ENCODE assay signal across 11 cellular contexts in the genomic region with DNA sequence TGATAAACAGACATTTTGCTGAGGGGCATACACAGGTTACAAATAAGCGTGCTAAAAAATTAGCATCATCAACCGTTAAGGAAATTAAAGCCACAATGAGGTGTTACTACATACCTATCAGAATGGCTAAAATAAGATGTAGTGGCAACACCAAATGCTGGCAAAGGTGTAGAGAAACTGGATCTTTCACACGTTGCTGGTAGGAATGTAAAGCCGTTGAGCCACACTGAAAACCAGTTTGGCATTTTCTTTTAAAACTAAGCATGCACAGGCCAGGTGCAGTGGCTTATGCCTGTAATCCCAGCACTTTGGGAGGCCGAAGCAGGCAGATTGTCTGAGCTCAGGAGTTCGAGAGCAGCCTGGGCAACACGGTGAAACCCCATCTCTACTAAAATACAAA.
"Had no signal": no experiment of that assay in that cellular context is flagged by ENCODE, and none has a peak within 500 bp of the region (broad histone marks: within the 10 kb centered on the region; RNA-seq: fewer than 3 reads in every experiment).

No MANE protein-coding gene starts in this region.

- ATAC-seq: GM23338, HCT116 had no signal

- H3K36me3 ChIP-seq: HAP-1 had no signal

- H3K4me2 ChIP-seq: GM23338 had no signal

- FAIRE-seq: H1, H54 had no signal

- H3K4me3 ChIP-seq: GM23248, GM23338, HAP-1 had no signal

- H3K9me3 ChIP-seq: HAP-1 had no signal

- H3K9ac ChIP-seq: GM23248 had no signal

- H3K27ac ChIP-seq: GM23248 had no signal

- H2AFZ ChIP-seq: GM23248, GM23338 had no signal

- H3K4me1 ChIP-seq: HAP-1 had no signal

- DNase-seq: GM23248, GOT3, H7, H9, HCEC 1CT, HFFc6 had no signal
